In the genomic region with DNA sequence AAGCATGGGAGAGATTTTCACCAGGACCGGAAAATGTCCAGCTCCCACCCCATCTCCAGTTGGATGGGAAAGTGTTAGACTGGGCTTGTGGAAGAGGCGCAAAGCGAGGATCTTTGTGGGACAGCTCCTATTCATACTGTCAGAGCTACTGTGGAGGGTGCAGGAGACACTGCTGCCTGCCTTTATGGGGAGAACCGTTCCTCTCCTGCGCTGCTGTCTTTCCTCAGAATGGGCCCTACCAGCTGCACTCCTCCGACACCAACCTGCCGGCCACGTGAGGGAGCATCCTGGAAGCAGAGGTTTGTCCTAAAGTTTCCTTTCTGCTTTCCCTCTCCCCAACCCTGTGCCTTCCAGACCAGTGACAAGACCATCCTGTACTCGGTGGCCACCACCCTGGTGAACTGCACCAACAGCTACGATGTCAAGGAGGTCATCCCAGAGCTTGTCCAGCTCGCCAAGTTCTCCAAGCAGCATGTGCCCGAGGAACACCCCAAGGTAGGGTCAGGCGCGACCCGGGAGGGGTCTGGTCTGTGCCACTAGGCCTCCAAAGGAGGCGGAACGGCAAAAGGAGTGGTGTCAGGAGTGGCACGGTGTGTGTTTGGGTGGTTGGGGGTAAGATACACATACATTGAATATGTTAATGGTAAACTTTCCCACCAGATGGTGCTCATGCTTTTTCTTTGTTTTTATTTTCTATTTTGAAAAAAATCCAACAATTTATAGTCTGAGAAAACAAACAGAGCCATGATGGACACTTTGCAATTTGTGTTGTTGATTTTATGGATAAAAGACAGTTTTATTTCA, we compare ENCODE assay signal across 9 cellular contexts. TPM values are rescaled to one million over a fixed set of nuclear protein-coding genes. Genes with fewer than 3 reads are reported as not detected.
DNase-seq lines count a peak whose midpoint lies in the region; ATAC-seq lines count a peak whose summit lies in the region.
"Had no signal": no experiment of that assay in that cellular context is flagged by ENCODE, and none has a peak within 500 bp of the region (broad histone marks: within the 10 kb centered on the region; RNA-seq: fewer than 3 reads in every experiment).

No MANE protein-coding gene starts in this region.

- H3K9me3 Mint-ChIP-seq in CD8-positive, alpha-beta memory T cell, result no peaks in the 10 kb centered on the region
- no peaks in the 10 kb centered on the region for H3K9me3 Mint-ChIP-seq in memory B cell

- peaks cover 39% of the 10 kb centered on the region for H3K4me1 ChIP-seq in CD8-positive, alpha-beta memory T cell (ENCODE audit: insufficient read depth, low read length)

- ATAC-seq in memory B cell (ENCODE audit: low read depth) (peak; percentile 22), HG02970 (IDR thresholded peaks at IDR 0.05; ENCODE audit: low FRiP score, unreplicated experiment) (no peak), HG03139 (IDR thresholded peaks at IDR 0.05; ENCODE audit: unreplicated experiment) (no peak), GM21723 (IDR thresholded peaks at IDR 0.05; ENCODE audit: unreplicated experiment) (no peak)

- H3K9me3 ChIP-seq in CD8-positive, alpha-beta memory T cell (ENCODE audit: low read length), result no peaks in the 10 kb centered on the region

- no peaks in the 10 kb centered on the region for H3K36me3 ChIP-seq in CD8-positive, alpha-beta memory T cell (ENCODE audit: insufficient read depth, low read length)

- H3K4me3 Mint-ChIP-seq in CD8-positive, alpha-beta memory T cell, result peak overlapping the region; percentile 22 to 77 (median 74)
- H3K4me3 Mint-ChIP-seq in memory B cell, result no peak overlapping the region

- H3K36me3 Mint-ChIP-seq in CD8-positive, alpha-beta memory T cell, result peaks cover 0 to 2% (median 0%) of the 10 kb centered on the region in 3 donors
- H3K36me3 Mint-ChIP-seq in memory B cell, result no peaks in the 10 kb centered on the region

- H3K27ac Mint-ChIP-seq in CD8-positive, alpha-beta memory T cell, result peak overlapping the region; percentile 63 to 96 (median 88)
- H3K27ac Mint-ChIP-seq in memory B cell, result no peak overlapping the region

- no peaks in the 10 kb centered on the region for H3K27me3 ChIP-seq in CD8-positive, alpha-beta memory T cell (ENCODE audit: insufficient read depth, low read length, poor library complexity, severe bottlenecking)

- CTCF ChIA-PET in CD8-positive, alpha-beta memory T cell (lab: Charles Lee), result interaction anchor here (0.6 to 3.2 kb wide), 14 partner anchors 9 to 638 kb away, joined by 3 to 31 read pairs (median 4); a partner anchor contains a TSS

- H3K4me1 Mint-ChIP-seq in CD8-positive, alpha-beta memory T cell, result peaks cover 41 to 51% (median 47%) of the 10 kb centered on the region in 3 donors
- H3K4me1 Mint-ChIP-seq in memory B cell, result no peaks in the 10 kb centered on the region

- POLR2A ChIA-PET in CD8-positive, alpha-beta memory T cell (lab: Charles Lee), result interaction anchor here (0.7 to 1.3 kb wide), 3 partner anchors 68 to 397 kb away, joined by 3 to 5 read pairs (median 3); no protein-coding TSS in a partner anchor

- H3K27me3 Mint-ChIP-seq in CD8-positive, alpha-beta memory T cell, result no peaks in the 10 kb centered on the region
- peaks cover 17% of the 10 kb centered on the region for H3K27me3 Mint-ChIP-seq in memory B cell

- no peak overlapping the region for H3K4me3 ChIP-seq in CD8-positive, alpha-beta memory T cell (ENCODE audit: low read length)

- no peak overlapping the region for H3K27ac ChIP-seq in CD8-positive, alpha-beta memory T cell (ENCODE audit: low read depth, low read length)

- peak in 3 of 5 donors; percentile 63 to 70 (median 65) for DNase-seq in CD8-positive, alpha-beta memory T cell
- peak; percentile 46 for DNase-seq in LHCN-M2 (ENCODE audit: low read depth)
- DNase-seq in amniotic stem cell (lab: John Stamatoyannopoulos, UW), result peak; percentile 7
- no peak for DNase-seq in memory B cell (ENCODE audit: low spot score in 2 of 2)
- DNase-seq in mucosa of gallbladder (ENCODE audit: low spot score), result no peak

RNA-seq across cellular contexts. Expression of a gene that starts 23.0 kb away (rescaled TPM):
- total RNA-seq in CD8-positive, alpha-beta memory T cell, result not detected
- not detected for polyA plus RNA-seq in CD8-positive, alpha-beta memory T cell
- not detected in 2 replicates for total RNA-seq in LHCN-M2 (2014; rRNA removed)
- not detected for polyA plus RNA-seq in LHCN-M2 (2012)
- not detected for total RNA-seq in mucosa of gallbladder
- total RNA-seq: urinary bladder had no signal
- polyA plus RNA-seq: urinary bladder had no signal

RNA-seq across cellular contexts. Expression of a gene that starts 23.6 kb away (rescaled TPM):
- not detected for total RNA-seq in CD8-positive, alpha-beta memory T cell
- polyA plus RNA-seq in CD8-positive, alpha-beta memory T cell, result 0.43 TPM
- 0.17 TPM in 1 of 2 replicates, not detected in the other for total RNA-seq in LHCN-M2 (2014; rRNA removed)
- not detected for polyA plus RNA-seq in LHCN-M2 (2012)
- total RNA-seq in mucosa of gallbladder, result 0.12 TPM

RNA-seq across cellular contexts. Expression of a gene that starts 29.1 kb away (rescaled TPM):
- 10 to 100 TPM; 54.0 to 58.3 TPM for total RNA-seq in CD8-positive, alpha-beta memory T cell
- polyA plus RNA-seq in CD8-positive, alpha-beta memory T cell, result 4.6 TPM
- total RNA-seq in LHCN-M2 (2014; rRNA removed), result 22.3 and 27.1 TPM in 2 replicates
- polyA plus RNA-seq in LHCN-M2 (2012), result 12.7 TPM
- 7.1 TPM for total RNA-seq in mucosa of gallbladder

RNA-seq across cellular contexts. Expression of a gene that starts 49.8 kb away (rescaled TPM):
- under 1 TPM; 0.15 to 0.16 TPM for total RNA-seq in CD8-positive, alpha-beta memory T cell
- not detected for polyA plus RNA-seq in CD8-positive, alpha-beta memory T cell
- total RNA-seq in LHCN-M2 (2014; rRNA removed) (not detected in 2 replicates), mucosa of gallbladder (not detected)
- polyA plus RNA-seq in LHCN-M2 (2012), result not detected
- total RNA-seq: urinary bladder had no signal

RNA-seq across cellular contexts. Expression of a gene that starts 51.5 kb away (rescaled TPM):
- total RNA-seq in CD8-positive, alpha-beta memory T cell, result 10 to 100 TPM; 27.5 to 29.8 TPM
- 11.9 TPM for polyA plus RNA-seq in CD8-positive, alpha-beta memory T cell
- total RNA-seq in LHCN-M2 (2014; rRNA removed) (16.0 and 17.1 TPM in 2 replicates), mucosa of gallbladder (9.5 TPM)
- 16.2 TPM for polyA plus RNA-seq in LHCN-M2 (2012)

Comparison
In these comparisons a context has a peak if more than half of its experiments do, and no peak if none do; other contexts are left out.
1. DNase-seq: peak in CD8-positive, alpha-beta memory T cell (3 of 5), LHCN-M2 (single experiment) and amniotic stem cell (single experiment); none in memory B cell (0 of 2) and mucosa of gallbladder (single experiment).